Comparison of ENCODE assay signal across 19 cellular contexts in genomic region chr1:44628962-44629756, GRCh38. TPM values are rescaled to one million over a fixed set of nuclear protein-coding genes. Genes with fewer than 3 reads are reported as not detected.
DNase-seq lines count a peak whose midpoint lies in the region; ATAC-seq, FAIRE-seq and TF ChIP-seq lines count a peak whose summit lies in the region.
"Had no signal": no experiment of that assay in that cellular context is flagged by ENCODE, and none has a peak within 500 bp of the region (broad histone marks: within the 10 kb centered on the region; RNA-seq: fewer than 3 reads in every experiment).

No MANE protein-coding gene starts in this region.

- peak overlapping the region; percentile 93 for H2BK5ac ChIP-seq in IMR-90 (ENCODE audit: low read depth, low read length, poor library complexity, severe bottlenecking)

- H2BK120ac ChIP-seq in IMR-90 (ENCODE audit: low read depth, low read length), result peak overlapping the region; percentile 41; the same call in 1 of the 2 replicates

- no peak for TF ChIP-seq CTCF in IMR-90 (conservative IDR thresholded peaks at IDR 0.05; ENCODE audit: low read depth, low read length)
- no peak for TF ChIP-seq CTCF in bronchial epithelial cell (IDR thresholded peaks at IDR 0.05; ENCODE audit: insufficient read depth, low read length, severe bottlenecking)
- no peak for TF ChIP-seq CTCF in gastrocnemius medialis (IDR thresholded peaks at IDR 0.05 in 4 of 5, conservative IDR thresholded peaks at IDR 0.05 in 1 of 5)

- peaks cover 16% of the 10 kb centered on the region for H3K4me1 ChIP-seq in IMR-90 (ENCODE audit: control insufficient read depth, insufficient read depth, low read length)
- H3K4me1 ChIP-seq in gastrocnemius medialis, result peaks cover 20 to 21% of the 10 kb centered on the region in 2 donors

- no TSS peak for BruUV-seq in IMR-90 (replicated peaks; lab: Mats Ljungman, UMichigan)

- no peak overlapping the region for H3K9ac ChIP-seq in IMR-90 (ENCODE audit: low read depth, low read length)

- peak overlapping the region; percentile 64 for H2BK20ac ChIP-seq in IMR-90 (ENCODE audit: low read depth, low read length)

- FAIRE-seq in bronchial epithelial cell (lab: Jason Lieb, UNC), result no peak
- FAIRE-seq: G401.6 had no signal

- peaks cover 12% of the 10 kb centered on the region; the same call in 1 of the 2 replicates for H4K20me1 ChIP-seq in IMR-90 (ENCODE audit: insufficient read depth, low read length)

- no peak overlapping the region for H3K4me3 ChIP-seq in IMR-90 (ENCODE audit: insufficient read depth, low read depth, low read length)
- no peak overlapping the region for H3K4me3 ChIP-seq in bronchial epithelial cell (ENCODE audit: low read depth, low read length)
- H3K4me3 ChIP-seq in gastrocnemius medialis, result no peak overlapping the region
- H3K4me3 ChIP-seq: heart left ventricle, prostate gland had no signal

- H3K79me1 ChIP-seq in IMR-90 (ENCODE audit: low read depth in 1 of 2, low read length in 2 of 2), result peaks cover 18 to 26% of the 10 kb centered on the region in 2 experiments

- peak overlapping the region; percentile 72; the same call in 1 of the 3 replicates for H2BK15ac ChIP-seq in IMR-90 (ENCODE audit: low read depth, low read length)

- H3K18ac ChIP-seq in IMR-90 (ENCODE audit: low read depth, low read length), result peak overlapping the region; percentile 62; the same call in 1 of the 2 replicates

- peaks cover 8% of the 10 kb centered on the region for H3K36me3 ChIP-seq in IMR-90 (ENCODE audit: control insufficient read depth, insufficient read depth, low read length)
- no peaks in the 10 kb centered on the region for H3K36me3 ChIP-seq in bronchial epithelial cell (ENCODE audit: control insufficient read depth, insufficient read depth, low read length)
- H3K36me3 ChIP-seq in gastrocnemius medialis, result peaks cover 0 to 3% of the 10 kb centered on the region in 2 donors
- H3K36me3 ChIP-seq: prostate gland had no signal

- H3K56ac ChIP-seq in IMR-90 (ENCODE audit: extremely low read depth, insufficient read depth, low read length), result peak overlapping the region; percentile 52; the same call in 1 of the 2 replicates

- DNase-seq in AG20443 (ENCODE audit: low spot score) (peak; percentile 71), IMR-90 (peak; percentile 96), bronchial epithelial cell (ENCODE audit: low read depth) (peak; percentile 82), kidney tubule cell (ENCODE audit: low spot score) (peak; percentile 97), NCI-H2171 (lab: John Stamatoyannopoulos, UW) (no peak), gastrocnemius medialis (no peak), NCI-H446 treated with DMSO at 0.1 percent for 48 hours (lab: John Stamatoyannopoulos, UW) (no peak)
- DNase-seq: activated CD4-positive, alpha-beta T cell treated with anti-CD3 and anti-CD28 coated beads, Interleukin-2, amount 50 U/mL, for 4 hours; anterior cingulate cortex; heart left ventricle; left cardiac atrium; naive B cell; NCI-H1092 treated with DMSO at 0.1 percent for 48 hours; NCI-H446; stimulated activated CD8-positive, alpha-beta memory T cell treated with anti-CD3 and anti-CD28 coated beads, Interleukin-4, amount 100 ng/mL, for 48 hours; trophoblast cell had no signal

- no peak for TF ChIP-seq RAD21 in IMR-90 (IDR thresholded peaks at IDR 0.05; ENCODE audit: low read length)

- no CpG with 5 or more reads among the region's 5 CpGs for WGBS in IMR-90 (ENCODE audit: extremely low coverage in 2 of 2, insufficient read length in 1 of 2), 2 experiments

- peak overlapping the region; percentile 80 for H3K4ac ChIP-seq in IMR-90 (ENCODE audit: low read depth, low read length)

- dilution Hi-C loops in IMR-90 (cut with HindIII; ENCODE audit: low sequenced_read_pairs, unreplicated experiment), result no loop called here

- intact Hi-C loops in IMR-90 (cut with micrococcal nuclease) (no loop called here), gastrocnemius medialis (cut with DNase I; ENCODE audit: low total_unique reads) (no loop called here)

- H3K14ac ChIP-seq in IMR-90 (replicated peaks; ENCODE audit: low read depth, low read length), result peak overlapping the region; percentile 77; the same call in 1 of the 2 replicates

- in situ Hi-C loops in IMR-90 (cut with MboI; ENCODE audit: low sequenced_read_pairs), result no loop called here
- in situ Hi-C loops in gastrocnemius medialis (cut with MboI; ENCODE audit: low sequenced_read_pairs in 4 of 4), result no loop called here

- peaks cover 35% of the 10 kb centered on the region for H3K9me1 ChIP-seq in IMR-90 (ENCODE audit: insufficient read depth, low read length)

- ATAC-seq in IMR-90 (ENCODE audit: low read depth) (peak; percentile 19), GM18498 (IDR thresholded peaks at IDR 0.05; ENCODE audit: unreplicated experiment) (no peak), gastrocnemius medialis (no peak)
- ATAC-seq: heart left ventricle, left cardiac atrium had no signal

- peak overlapping the region; percentile 29; the same call in 1 of the 2 replicates for H4K91ac ChIP-seq in IMR-90 (ENCODE audit: insufficient read depth, low read depth, low read length)

- H3K27me3 ChIP-seq in IMR-90 (ENCODE audit: control insufficient read depth, insufficient read depth, low read length), result no peaks in the 10 kb centered on the region; the same call in 1 of the 2 replicates
- no peaks in the 10 kb centered on the region for H3K27me3 ChIP-seq in bronchial epithelial cell (ENCODE audit: control insufficient read depth, insufficient read depth, low read length)
- H3K27me3 ChIP-seq in gastrocnemius medialis, result no peaks in the 10 kb centered on the region
- H3K27me3 ChIP-seq: heart left ventricle had no signal

- H4K5ac ChIP-seq in IMR-90 (ENCODE audit: low read depth, low read length), result no peak overlapping the region; the same call in 1 of the 2 replicates

- POLR2A ChIA-PET in IMR-90 (lab: Charles Lee; ENCODE audit: unreplicated experiment), result interaction anchor here (1.0 kb wide), 1 partner anchor 13 kb away, joined by 6 read pairs; no protein-coding TSS in a partner anchor

- CTCF ChIA-PET in IMR-90 (lab: Yijun Ruan, JAX), result interaction anchor here (0.6 to 2.4 kb wide), 4 partner anchors 20 to 135 kb away, joined by 3 to 11 read pairs (median 4); no protein-coding TSS in a partner anchor

- peak overlapping the region in 1 of 2 experiments; percentile 64; a peak in 2 of 4 replicates for H4K8ac ChIP-seq in IMR-90 (ENCODE audit: low read depth in 2 of 2, low read length in 2 of 2)

- peak overlapping the region; percentile 59; the same call in 1 of the 2 replicates for H2AK5ac ChIP-seq in IMR-90 (ENCODE audit: low read depth, low read length)

- peak overlapping the region; percentile 18 for H2AFZ ChIP-seq in IMR-90 (replicated peaks; ENCODE audit: low read length, poor library complexity)

- H3K27ac ChIP-seq in IMR-90 (ENCODE audit: insufficient read depth, low read length), result peak overlapping the region; percentile 4; the same call in 1 of the 2 replicates
- no peak overlapping the region for H3K27ac ChIP-seq in gastrocnemius medialis
- H3K27ac ChIP-seq: heart left ventricle, prostate gland had no signal

- no peak for TF ChIP-seq POLR2A in IMR-90 (IDR thresholded peaks at IDR 0.05; ENCODE audit: low read depth, low read length)
- TF ChIP-seq POLR2A in gastrocnemius medialis (IDR thresholded peaks at IDR 0.05), result no peak

- no peaks in the 10 kb centered on the region for H3K9me3 ChIP-seq in IMR-90 (ENCODE audit: control insufficient read depth, insufficient read depth, low read length)
- no peaks in the 10 kb centered on the region for H3K9me3 ChIP-seq in gastrocnemius medialis
- H3K9me3 ChIP-seq: heart left ventricle, prostate gland had no signal

- no peak overlapping the region for H3K4me2 ChIP-seq in IMR-90 (ENCODE audit: low read depth, low read length)

- no peak overlapping the region for H2AK9ac ChIP-seq in IMR-90 (replicated peaks; ENCODE audit: low read depth, low read length, poor library complexity)

- H3K23ac ChIP-seq in IMR-90 (ENCODE audit: low read depth, low read length), result peak overlapping the region; percentile 39; the same call in 1 of the 2 replicates

TF ChIP-seq in IMR-90, 13 proteins besides CTCF, POLR2A, EP300 and RAD21:
- TF ChIP-seq FOS (IDR thresholded peaks at IDR 0.05; ENCODE audit: low read depth, low read length), result peak; percentile 24; the same call in 1 of the 2 replicates
- TF ChIP-seq CEBPB (IDR thresholded peaks at IDR 0.05; ENCODE audit: low read depth, low read length), result peak; percentile 62; the same call in 1 of the 2 replicates
- no peak for TF ChIP-seq SMC3 (IDR thresholded peaks at IDR 0.05; ENCODE audit: low read depth, low read length)

RNA-seq across cellular contexts. Expression of gene TMEM53, which starts 45.1 kb away (rescaled TPM):
- total RNA-seq in IMR-90 (2012; rRNA removed) (2.2 and 2.7 TPM in 2 replicates), bronchial epithelial cell (6.1 and 8.3 TPM in 2 replicates), gastrocnemius medialis (1 to 10 TPM; 2.6 to 5.9 (median 4.2) TPM)
- 6.3 and 8.1 TPM in 2 replicates for polyA plus RNA-seq in IMR-90 (2012; rRNA removed)
- polyA plus RNA-seq in IMR-90 (2012; cell fraction: cytosol; rRNA removed), result 6.7 and 9.4 TPM in 2 replicates
- 3.1 and 5.5 TPM in 2 replicates for polyA plus RNA-seq in IMR-90 (2012; cell fraction: nucleus; rRNA removed; ENCODE audit: low replicate concordance)

RNA-seq across cellular contexts. Expression of gene ARMH1, which starts 45.4 kb away (rescaled TPM):
- 0.28 and 0.36 TPM in 2 replicates for total RNA-seq in IMR-90 (2012; rRNA removed)
- 0.72 and 1.1 TPM in 2 replicates for polyA plus RNA-seq in IMR-90 (2012; rRNA removed)
- polyA plus RNA-seq in IMR-90 (2012; cell fraction: cytosol; rRNA removed), result 0.33 TPM in 1 of 2 replicates, not detected in the other
- polyA plus RNA-seq in IMR-90 (2012; cell fraction: nucleus; rRNA removed; ENCODE audit: low replicate concordance), result 15.3 and 21.0 TPM in 2 replicates
- 0.38 TPM in 1 of 2 replicates, not detected in the other for total RNA-seq in bronchial epithelial cell
- under 1 TPM in 1 of 4 donors, not detected in 3; 0.78 TPM for total RNA-seq in gastrocnemius medialis

Comparison
In these comparisons a context has a peak if more than half of its experiments do, and no peak if none do; other contexts are left out.
1. DNase-seq: peak in AG20443 (single experiment), IMR-90 (single experiment), bronchial epithelial cell (single experiment) and kidney tubule cell (single experiment); none in NCI-H2171 (single experiment), gastrocnemius medialis (0 of 2) and NCI-H446 treated with DMSO at 0.1 percent for 48 hours (single experiment).